In genomic region chr16:71540-72341, GRCh38 we compare ENCODE assay signal across 9 cellular contexts. TPM values are rescaled to one million over a fixed set of nuclear protein-coding genes. Genes with fewer than 3 reads are reported as not detected.
DNase-seq lines count a peak whose midpoint lies in the region; ATAC-seq, FAIRE-seq and TF ChIP-seq lines count a peak whose summit lies in the region.
"Had no signal": no experiment of that assay in that cellular context is flagged by ENCODE, and none has a peak within 500 bp of the region (broad histone marks: within the 10 kb centered on the region; RNA-seq: fewer than 3 reads in every experiment).

No MANE protein-coding gene starts in this region.

- no peak for TF ChIP-seq CTCF in AG04450 (IDR thresholded peaks at IDR 0.05; ENCODE audit: low read depth, low read length)
- TF ChIP-seq CTCF in body of pancreas (IDR thresholded peaks at IDR 0.05), result peak in 3 of 7 experiments; percentile 7 to 23 (median 19)
- peak in 1 of 3 experiments; percentile 33 for TF ChIP-seq CTCF in keratinocyte (optimal IDR thresholded peaks at IDR 0.05 in 1 of 3, IDR thresholded peaks at IDR 0.05 in 1 of 3, conservative IDR thresholded peaks at IDR 0.05 in 1 of 3; ENCODE audit: extremely low read depth in 1 of 3, insufficient read depth in 2 of 3, low read length in 3 of 3)

- H3K36me3 ChIP-seq in body of pancreas (replicated peaks in 1 of 2; ENCODE audit: insufficient read depth in 1 of 2, low read depth in 2 of 2), result no peaks in the 10 kb centered on the region
- peaks cover 3 to 5% of the 10 kb centered on the region in 2 experiments for H3K36me3 ChIP-seq in keratinocyte (ENCODE audit: control insufficient read depth in 2 of 2, extremely low read depth in 1 of 2, insufficient read depth in 2 of 2, low read length in 2 of 2)
- no peaks in the 10 kb centered on the region for H3K36me3 ChIP-seq in stomach smooth muscle (ENCODE audit: control insufficient read depth in 2 of 2, insufficient read depth in 2 of 2, low read length in 2 of 2)
- H3K36me3 ChIP-seq: neutrophil had no signal

- H3K4me2 ChIP-seq in keratinocyte (ENCODE audit: control insufficient read depth, extremely low read depth, insufficient read depth, low read depth, low read length), result peak overlapping the region; percentile 89

- H3K9ac ChIP-seq in keratinocyte (ENCODE audit: control insufficient read depth, extremely low read depth, insufficient read depth, low read length) (peak overlapping the region; percentile 85), stomach smooth muscle (ENCODE audit: low read length in 2 of 2) (peak overlapping the region; percentile 56 to 74)

- peak overlapping the region; percentile 89 for H3K4me3 ChIP-seq in AG04450 (ENCODE audit: low read depth, low read length)
- H3K4me3 ChIP-seq in body of pancreas, result peak overlapping the region in 1 of 2 donors; percentile 38
- H3K4me3 ChIP-seq in keratinocyte (ENCODE audit: control insufficient read depth in 2 of 3, extremely low read depth in 1 of 3, insufficient read depth in 2 of 3, low read depth in 1 of 3, low read length in 3 of 3), result peak overlapping the region; percentile 65 to 84 (median 83)
- H3K4me3 ChIP-seq in stomach smooth muscle (ENCODE audit: low read length in 2 of 2), result peak overlapping the region; percentile 50 to 82

- CTCF ChIA-PET in AG04450 (lab: Charles Lee), result interaction anchor here (12.2 kb wide), 1 partner anchor 24 kb away, joined by 242 read pairs; no protein-coding TSS in a partner anchor

- POLR2A ChIA-PET in AG04450 (lab: Yijun Ruan, JAX), result interaction anchor here (0.6 to 1.9 kb wide), 6 partner anchors 11 to 45 kb away, joined by 3 to 12 read pairs (median 5); partner anchors contain the start of genes POLR3K and SNRNP25

- H3K9me1 ChIP-seq in keratinocyte (ENCODE audit: control insufficient read depth, extremely low read depth, insufficient read depth, low read length), result peaks cover 3% of the 10 kb centered on the region

- dilution Hi-C loops in keratinocyte (cut with MboI; ENCODE audit: extremely low pct_ligation_motif_present, low sequenced_read_pairs), result no loop called here

- peak; percentile 15 to 71 (median 64) for TF ChIP-seq POLR2A in body of pancreas (IDR thresholded peaks at IDR 0.05)

- peak; percentile 89 for FAIRE-seq in keratinocyte (lab: Jason Lieb, UNC)

- ATAC-seq in body of pancreas (peak; percentile 55), GM21528 (IDR thresholded peaks at IDR 0.05; ENCODE audit: low FRiP score, unreplicated experiment) (no peak), GM21737 (IDR thresholded peaks at IDR 0.05; ENCODE audit: unreplicated experiment) (no peak)

- intact Hi-C loops in body of pancreas (cut with DNase I), result no loop called here

- H3K27ac ChIP-seq in AG04450 (ENCODE audit: low read depth, low read length) (peak overlapping the region; percentile 52), body of pancreas (peak overlapping the region; percentile 70 to 88 (median 85)), keratinocyte (ENCODE audit: control insufficient read depth, insufficient read depth, low read length) (peak overlapping the region; percentile 74), stomach smooth muscle (ENCODE audit: low read length) (peak overlapping the region; percentile 69)
- H3K27ac ChIP-seq: neutrophil had no signal

- WGBS in body of pancreas, 2 donors, result 0 to 13% methylated on average over 7 to 46 of the region's 47 CpGs

- H4K20me1 ChIP-seq in keratinocyte (ENCODE audit: control insufficient read depth, extremely low read depth, insufficient read depth, low read length), result no peaks in the 10 kb centered on the region

- no peak for DNase-seq in AG04450 (ENCODE audit: low read depth, low spot score)
- DNase-seq in HT1080 (ENCODE audit: low read depth), result peak; percentile 79
- peak; percentile 68 to 86 (median 82) for DNase-seq in body of pancreas
- no peak for DNase-seq in keratinocyte (ENCODE audit: low read depth, low spot score)
- no peak for DNase-seq in activated CD8-positive, alpha-beta memory T cell treated with anti-CD3 and anti-CD28 coated beads, Interleukin-2, amount 50 U/mL, for 48 hours

- H3K9me3 ChIP-seq in AG04450 (ENCODE audit: control insufficient read depth, insufficient read depth, low read length), result no peaks in the 10 kb centered on the region; the same call in 1 of the 2 replicates
- no peaks in the 10 kb centered on the region for H3K9me3 ChIP-seq in body of pancreas
- H3K9me3 ChIP-seq in keratinocyte (ENCODE audit: control insufficient read depth, low read depth, low read length), result no peaks in the 10 kb centered on the region
- H3K9me3 ChIP-seq in stomach smooth muscle (ENCODE audit: control insufficient read depth in 2 of 2, low read length in 2 of 2), result no peaks in the 10 kb centered on the region
- H3K9me3 ChIP-seq: neutrophil had no signal

- peaks cover 28% of the 10 kb centered on the region for H3K79me2 ChIP-seq in keratinocyte (ENCODE audit: control insufficient read depth, insufficient read depth, low read length)

- peaks cover 46% of the 10 kb centered on the region for H3K4me1 ChIP-seq in body of pancreas
- H3K4me1 ChIP-seq in keratinocyte (ENCODE audit: control insufficient read depth, extremely low read depth, insufficient read depth, low read length), result peaks cover 29% of the 10 kb centered on the region
- H3K4me1 ChIP-seq in stomach smooth muscle (ENCODE audit: control insufficient read depth, insufficient read depth, low read length), result peaks cover 78% of the 10 kb centered on the region

- peak overlapping the region; percentile 16 for H2AFZ ChIP-seq in keratinocyte (ENCODE audit: control insufficient read depth, low read length)

- H3K27me3 ChIP-seq in AG04450 (ENCODE audit: control insufficient read depth, insufficient read depth, low read length), result no peaks in the 10 kb centered on the region
- no peaks in the 10 kb centered on the region for H3K27me3 ChIP-seq in body of pancreas
- no peaks in the 10 kb centered on the region for H3K27me3 ChIP-seq in keratinocyte (ENCODE audit: control insufficient read depth, extremely low read depth, insufficient read depth, low read length)
- H3K27me3 ChIP-seq in stomach smooth muscle (ENCODE audit: control insufficient read depth in 1 of 2, insufficient read depth in 2 of 2, low read length in 2 of 2), result no peaks in the 10 kb centered on the region

RNA-seq across cellular contexts. Expression of gene RHBDF1, which starts 0.7 kb away (rescaled TPM):
- polyA plus RNA-seq in AG04450 (2011; rRNA removed), result 50.2 and 61.7 TPM in 2 replicates
- 28.0 and 40.9 TPM in 2 replicates for polyA minus RNA-seq in AG04450 (2011; rRNA and poly(A)+ RNA removed)
- total RNA-seq in HT1080 (2014; rRNA removed; shearing (Covaris generic)), result 18.0 and 21.4 TPM in 2 replicates
- polyA plus RNA-seq in HT1080 (2015; cell fraction: cytosol; rRNA removed), result 23.2 and 27.8 TPM in 2 replicates
- polyA plus RNA-seq in HT1080 (2015; cell fraction: nucleus; rRNA removed), result 138 and 147 TPM in 2 replicates
- 10 to 100 TPM; 16.3 to 27.7 TPM for total RNA-seq in body of pancreas
- 20.4 to 37.2 TPM (median 24.0 TPM) in 3 replicates for polyA plus RNA-seq in keratinocyte
- polyA plus RNA-seq in keratinocyte (2011; ENCODE audit: low read depth), result 19.4 TPM
- 12.2 and 16.8 TPM in 2 replicates for polyA plus RNA-seq in keratinocyte (2011; cell fraction: cytosol; rRNA removed)
- 131 and 171 TPM in 2 replicates for polyA plus RNA-seq in keratinocyte (2011; cell fraction: nucleus; rRNA removed)
- polyA plus RNA-seq in keratinocyte (2012; ENCODE audit: low replicate concordance), result 21.9 and 26.9 TPM in 2 replicates
- 25.4 to 87.6 TPM (median 34.0 TPM) in 3 replicates for polyA minus RNA-seq in keratinocyte
- 21.1 TPM for polyA minus RNA-seq in keratinocyte (2011; cell fraction: cytosol; rRNA and poly(A)+ RNA removed)
- polyA minus RNA-seq in keratinocyte (2011; cell fraction: nucleus; rRNA and poly(A)+ RNA removed), result 34.8 and 35.9 TPM in 2 replicates

RNA-seq across cellular contexts. Expression of gene MPG, which starts 6.3 kb away (rescaled TPM):
- polyA plus RNA-seq in AG04450 (2011; rRNA removed) (47.3 and 78.3 TPM in 2 replicates), keratinocyte (22.7 to 46.8 TPM (median 26.9 TPM) in 3 replicates)
- polyA minus RNA-seq in AG04450 (2011; rRNA and poly(A)+ RNA removed), result 16.1 and 24.4 TPM in 2 replicates
- total RNA-seq in HT1080 (2014; rRNA removed; shearing (Covaris generic)), result 198 and 210 TPM in 2 replicates
- polyA plus RNA-seq in HT1080 (2015; cell fraction: cytosol; rRNA removed), result 136 and 181 TPM in 2 replicates
- 67.5 and 68.1 TPM in 2 replicates for polyA plus RNA-seq in HT1080 (2015; cell fraction: nucleus; rRNA removed)
- total RNA-seq in body of pancreas, result 10 to 100 TPM; 65.6 to 66.9 TPM
- polyA plus RNA-seq in keratinocyte (2011; ENCODE audit: low read depth), result 6.9 TPM
- 18.8 and 57.3 TPM in 2 replicates for polyA plus RNA-seq in keratinocyte (2011; cell fraction: cytosol; rRNA removed)
- 16.3 and 22.6 TPM in 2 replicates for polyA plus RNA-seq in keratinocyte (2011; cell fraction: nucleus; rRNA removed)
- 23.3 and 36.4 TPM in 2 replicates for polyA plus RNA-seq in keratinocyte (2012; ENCODE audit: low replicate concordance)
- 10.4 to 17.2 TPM (median 13.6 TPM) in 3 replicates for polyA minus RNA-seq in keratinocyte
- 62.7 TPM for polyA minus RNA-seq in keratinocyte (2011; cell fraction: cytosol; rRNA and poly(A)+ RNA removed)
- 11.1 and 13.0 TPM in 2 replicates for polyA minus RNA-seq in keratinocyte (2011; cell fraction: nucleus; rRNA and poly(A)+ RNA removed)

RNA-seq across cellular contexts. Expression of gene SNRNP25, which starts 18.1 kb away (rescaled TPM):
- polyA plus RNA-seq in AG04450 (2011; rRNA removed), result 38.8 and 42.3 TPM in 2 replicates
- polyA minus RNA-seq in AG04450 (2011; rRNA and poly(A)+ RNA removed), result 13.1 and 13.4 TPM in 2 replicates
- 35.6 and 43.3 TPM in 2 replicates for total RNA-seq in HT1080 (2014; rRNA removed; shearing (Covaris generic))
- 20.1 and 24.2 TPM in 2 replicates for polyA plus RNA-seq in HT1080 (2015; cell fraction: cytosol; rRNA removed)
- 9.0 and 11.9 TPM in 2 replicates for polyA plus RNA-seq in HT1080 (2015; cell fraction: nucleus; rRNA removed)
- total RNA-seq in body of pancreas, result 10 to 100 TPM; 13.2 to 13.5 TPM
- polyA plus RNA-seq in keratinocyte, result 29.2 to 45.9 TPM (median 44.7 TPM) in 3 replicates
- polyA plus RNA-seq in keratinocyte (2011; ENCODE audit: low read depth), result 12.3 TPM
- 29.2 and 35.0 TPM in 2 replicates for polyA plus RNA-seq in keratinocyte (2011; cell fraction: cytosol; rRNA removed)
- 15.3 and 15.7 TPM in 2 replicates for polyA plus RNA-seq in keratinocyte (2011; cell fraction: nucleus; rRNA removed)
- polyA plus RNA-seq in keratinocyte (2012; ENCODE audit: low replicate concordance), result 12.6 and 42.6 TPM in 2 replicates
- 11.7 to 19.2 TPM (median 14.8 TPM) in 3 replicates for polyA minus RNA-seq in keratinocyte
- polyA minus RNA-seq in keratinocyte (2011; cell fraction: cytosol; rRNA and poly(A)+ RNA removed), result 11.3 TPM
- 2.3 and 3.6 TPM in 2 replicates for polyA minus RNA-seq in keratinocyte (2011; cell fraction: nucleus; rRNA and poly(A)+ RNA removed)

RNA-seq across cellular contexts. Expression of gene POLR3K, which starts 18.3 kb away (rescaled TPM):
- polyA plus RNA-seq in AG04450 (2011; rRNA removed) (13.7 and 14.4 TPM in 2 replicates), keratinocyte (16.3 to 28.8 TPM (median 23.2 TPM) in 3 replicates)
- polyA minus RNA-seq in AG04450 (2011; rRNA and poly(A)+ RNA removed), result 9.6 and 12.3 TPM in 2 replicates
- total RNA-seq in HT1080 (2014; rRNA removed; shearing (Covaris generic)), result 18.2 and 21.6 TPM in 2 replicates
- polyA plus RNA-seq in HT1080 (2015; cell fraction: cytosol; rRNA removed), result 18.3 and 22.1 TPM in 2 replicates
- polyA plus RNA-seq in HT1080 (2015; cell fraction: nucleus; rRNA removed), result 12.3 and 12.4 TPM in 2 replicates
- total RNA-seq in body of pancreas, result 1 to 10 TPM; 2.6 to 5.6 TPM
- 1.5 TPM for polyA plus RNA-seq in keratinocyte (2011; ENCODE audit: low read depth)
- 22.7 and 27.7 TPM in 2 replicates for polyA plus RNA-seq in keratinocyte (2011; cell fraction: cytosol; rRNA removed)
- polyA plus RNA-seq in keratinocyte (2011; cell fraction: nucleus; rRNA removed), result 11.8 and 12.9 TPM in 2 replicates
- 12.7 and 19.5 TPM in 2 replicates for polyA plus RNA-seq in keratinocyte (2012; ENCODE audit: low replicate concordance)
- 5.7 to 15.2 TPM (median 13.7 TPM) in 3 replicates for polyA minus RNA-seq in keratinocyte
- 13.8 TPM for polyA minus RNA-seq in keratinocyte (2011; cell fraction: cytosol; rRNA and poly(A)+ RNA removed)
- polyA minus RNA-seq in keratinocyte (2011; cell fraction: nucleus; rRNA and poly(A)+ RNA removed), result 2.0 and 4.1 TPM in 2 replicates

Comparison
In these comparisons a context has a peak if more than half of its experiments do, and no peak if none do; other contexts are left out.
1. DNase-seq: peak in HT1080 (single experiment) and body of pancreas (4 of 4); none in AG04450 (single experiment), keratinocyte (single experiment) and activated CD8-positive, alpha-beta memory T cell treated with anti-CD3 and anti-CD28 coated beads, Interleukin-2, amount 50 U/mL, for 48 hours (single experiment).
2. Peak in every context shown above with its lines, with median percentiles within 50 percentile points of each other: H3K27ac ChIP-seq.